In genomic region chr15:37094542-37095196, GRCh38 we compare ENCODE assay signal across 12 cellular contexts. TPM values are rescaled to one million over a fixed set of nuclear protein-coding genes. Genes with fewer than 3 reads are reported as not detected.
DNase-seq lines count a peak whose midpoint lies in the region; ATAC-seq and TF ChIP-seq lines count a peak whose summit lies in the region.
"Had no signal": no experiment of that assay in that cellular context is flagged by ENCODE, and none has a peak within 500 bp of the region (broad histone marks: within the 10 kb centered on the region; RNA-seq: fewer than 3 reads in every experiment).

No MANE protein-coding gene starts in this region.

- POLR2A ChIA-PET in HEK293 (lab: Yijun Ruan, JAX), result no interaction called here
- POLR2A ChIA-PET in T-cell (lab: Charles Lee), result no interaction called here

- ATAC-seq in T-cell (replicated peaks in 1 of 4), result no peak

- H3K27me3 ChIP-seq in stomach, result peaks cover 0 to 32% (median 0%) of the 10 kb centered on the region in 3 donors

- in situ Hi-C loops in astrocyte of the spinal cord (cut with HindIII; ENCODE audit: low sequenced_read_pairs), result no loop called here

- WGBS in stomach, 5 donors, result 42 to 67% (median 56%) methylated on average over 11 of the region's 11 CpGs

- H3K9me3 Mint-ChIP-seq in T-cell, result no peaks in the 10 kb centered on the region

- H3K27ac ChIP-seq in HEK293 (ENCODE audit: extremely low read depth, low read depth, low read length) (no peak overlapping the region), stomach (peak overlapping the region in 4 of 5 donors; percentile 91 to 96 (median 94))

- DNase-seq in astrocyte of the spinal cord (ENCODE audit: low read depth, low spot score) (peak; percentile 68), stomach (no peak), DMS114 treated with DMSO at 0.1 percent for 48 hours (lab: John Stamatoyannopoulos, UW; ENCODE audit: unreplicated experiment) (no peak), NOMO-1 treated with dmso at 0.1 percent for 144 hours (lab: John Stamatoyannopoulos, UW; ENCODE audit: unreplicated experiment) (no peak), T-cell (no peak)
- no peak for DNase-seq in stimulated activated naive CD4-positive, alpha-beta T cell (lab: John Stamatoyannopoulos, UW)
- DNase-seq: activated CD4-positive, alpha-beta T cell treated with anti-CD3 and anti-CD28 coated beads, Interleukin-2, amount 50 U/mL, for 1 hour; NCI-H1930 had no signal

- peaks cover 8% of the 10 kb centered on the region; the same call in 1 of the 2 replicates for H3K4me1 ChIP-seq in HEK293 (ENCODE audit: control insufficient read depth, insufficient read depth, low read length)
- H3K4me1 ChIP-seq in stomach, result peaks cover 0 to 47% (median 17%) of the 10 kb centered on the region in 4 donors

- no peak for TF ChIP-seq CTCF in HEK293 (tag by site-specific recombination; IDR thresholded peaks at IDR 0.05)
- no peak for TF ChIP-seq CTCF in astrocyte of the spinal cord (IDR thresholded peaks at IDR 0.05; ENCODE audit: low read depth, low read length)
- TF ChIP-seq CTCF in stomach (IDR thresholded peaks at IDR 0.05), result no peak

- no peak for TF ChIP-seq POLR2A in stomach (IDR thresholded peaks at IDR 0.05)

- TF ChIP-seq EP300 in stomach (IDR thresholded peaks at IDR 0.05), result no peak

- H3K27me3 Mint-ChIP-seq in T-cell, result peaks cover 67 to 73% of the 10 kb centered on the region in 2 donors

- CTCF ChIA-PET in HEK293 (lab: Yijun Ruan, JAX), result no interaction called here
- CTCF ChIA-PET in T-cell (lab: Charles Lee), result interaction anchor here (0.6 to 0.7 kb wide), 4 partner anchors 211 to 1306 kb away, joined by 3 to 8 read pairs (median 4); no protein-coding TSS in a partner anchor

- H3K9me3 ChIP-seq in HEK293 (ENCODE audit: control insufficient read depth, insufficient read depth, low read depth, low read length) (no peaks in the 10 kb centered on the region), iPS-18c (ENCODE audit: control insufficient read depth, insufficient read depth, low read length) (no peaks in the 10 kb centered on the region), stomach (no peaks in the 10 kb centered on the region)
- H3K9me3 ChIP-seq: HAP-1 had no signal

- H3K4me1 Mint-ChIP-seq in T-cell, result peaks cover 18 to 34% (median 31%) of the 10 kb centered on the region in 3 donors

- no peak overlapping the region for H3K4me3 Mint-ChIP-seq in T-cell
- H3K4me3 Mint-ChIP-seq: activated naive CD8-positive, alpha-beta T cell had no signal

- H3K4me3 ChIP-seq in HEK293 (ENCODE audit: low read depth, low read length), result no peak overlapping the region
- peak overlapping the region; percentile 93 for H3K4me3 ChIP-seq in astrocyte of the spinal cord (ENCODE audit: low read depth, low read length)
- H3K4me3 ChIP-seq in iPS-18c (ENCODE audit: insufficient read depth, low read depth, low read length), result peak overlapping the region; percentile 21; the same call in 1 of the 2 replicates
- H3K4me3 ChIP-seq in stomach, result peak overlapping the region; percentile 60 to 79 (median 68)

- peaks cover 34 to 43% of the 10 kb centered on the region in 2 experiments for H3K36me3 ChIP-seq in HEK293 (ENCODE audit: control insufficient read depth in 2 of 2, insufficient read depth in 1 of 2, low read length in 2 of 2)
- peaks cover 0 to 25% (median 16%) of the 10 kb centered on the region in 4 donors for H3K36me3 ChIP-seq in stomach

- no peak overlapping the region for H3K27ac Mint-ChIP-seq in T-cell
- H3K27ac Mint-ChIP-seq: activated naive CD8-positive, alpha-beta T cell had no signal

- intact Hi-C loops in stomach (cut with DNase I; ENCODE audit: low total_unique reads), result no loop called here

- H3K36me3 Mint-ChIP-seq in T-cell, result no peaks in the 10 kb centered on the region
- H3K36me3 Mint-ChIP-seq: activated naive CD8-positive, alpha-beta T cell had no signal

TF ChIP-seq in HEK293, 187 proteins besides CTCF, POLR2A, EP300 and RAD21:
- 0 out of 2 replicates have a peak, but pooled peaks have one; percentile 19 for TF ChIP-seq ZNF362 (tag by site-specific recombination; IDR thresholded peaks at IDR 0.05)
- TF ChIP-seq ZNF621 (tag by site-specific recombination; IDR thresholded peaks at IDR 0.05), result no peak

RNA-seq across cellular contexts. Expression of gene MEIS2, which starts 5.7 kb away (rescaled TPM):
- 10 to 100 TPM in 4 of 5 donors, 1 to 10 TPM in 1; 9.6 to 77.7 (median 46.1) TPM for total RNA-seq in stomach
- 10 to 100 TPM in 1 of 3 donors, 1 to 10 TPM in 2; 3.9 to 12.4 (median 9.2) TPM for polyA plus RNA-seq in stomach
- total RNA-seq in T-cell, result under 1 TPM in 2 of 5 donors, not detected in 3; 0.38 to 0.54 TPM

Comparison
In these comparisons a context has a peak if more than half of its experiments do, and no peak if none do; other contexts are left out.
1. RNA of gene MEIS2, which starts 5.7 kb away (total RNA-seq): 9.6 to 77.7 TPM in stomach; 0.38 to 0.54 TPM in T-cell; every median in the first group is over 4 times any median in the second.